In genomic region chrX:28880136-28880535, GRCh38 we compare ENCODE assay signal across 18 cellular contexts.
DNase-seq lines count a peak whose midpoint lies in the region; ATAC-seq and TF ChIP-seq lines count a peak whose summit lies in the region.
"Had no signal": no experiment of that assay in that cellular context is flagged by ENCODE, and none has a peak within 500 bp of the region (broad histone marks: within the 10 kb centered on the region; RNA-seq: fewer than 3 reads in every experiment).

No MANE protein-coding gene starts in this region.

- no peaks in the 10 kb centered on the region for H3F3A ChIP-seq in GM23338 (replicated peaks; ENCODE audit: low read depth)

- no peak overlapping the region for H2AFZ ChIP-seq in GM23338

- H3K27me3 ChIP-seq in GM23338 (ENCODE audit: insufficient read depth), result no peaks in the 10 kb centered on the region
- H3K27me3 ChIP-seq: Peyer's patch had no signal

- H3K4me1 Mint-ChIP-seq in GM23338, result no peaks in the 10 kb centered on the region
- peaks cover 15% of the 10 kb centered on the region for H3K4me1 Mint-ChIP-seq in mesothelial cell of epicardium

- no peak overlapping the region for H3K4me3 ChIP-seq in GM23338
- H3K4me3 ChIP-seq in fibroblast of pulmonary artery (replicated peaks; ENCODE audit: low read depth, low read length), result no peak overlapping the region
- H3K4me3 ChIP-seq: Peyer's patch had no signal

- H3K9me2 ChIP-seq in GM23338 (ENCODE audit: insufficient read depth), result no peaks in the 10 kb centered on the region

- TF ChIP-seq POLR2A in erythroblast (IDR thresholded peaks at IDR 0.05; ENCODE audit: low read length), result no peak

- H3K9me3 Mint-ChIP-seq in GM23338 (no peaks in the 10 kb centered on the region), mesothelial cell of epicardium (peaks cover 10% of the 10 kb centered on the region)

- no peaks in the 10 kb centered on the region for H3K36me3 ChIP-seq in GM23338 (ENCODE audit: insufficient read depth)
- H3K36me3 ChIP-seq: Peyer's patch had no signal

- no peaks in the 10 kb centered on the region for H3K4me1 ChIP-seq in GM23338 (ENCODE audit: insufficient read depth)
- H3K4me1 ChIP-seq: Peyer's patch had no signal

- TF ChIP-seq CTCF in GM23338 (conservative IDR thresholded peaks at IDR 0.05; ENCODE audit: low read depth in 2 of 2), result no peak
- no peak for TF ChIP-seq CTCF in fibroblast of pulmonary artery (IDR thresholded peaks at IDR 0.05; ENCODE audit: low read length, missing control alignments)
- TF ChIP-seq CTCF in mesothelial cell of epicardium (IDR thresholded peaks at IDR 0.05; ENCODE audit: unreplicated experiment), result no peak

- H3K27ac ChIP-seq in GM23338 (ENCODE audit: low read depth), result no peak overlapping the region
- H3K27ac ChIP-seq: C4-2B, Peyer's patch had no signal

- no peak overlapping the region for H3K4me2 ChIP-seq in GM23338

- H3K36me3 Mint-ChIP-seq in GM23338 (ENCODE audit: low read depth) (peaks cover 4% of the 10 kb centered on the region; the same call in 1 of the 3 replicates), mesothelial cell of epicardium (peaks cover 9% of the 10 kb centered on the region)

- no peaks in the 10 kb centered on the region for H3K79me2 ChIP-seq in GM23338 (replicated peaks; ENCODE audit: insufficient read depth)

- H3K4me3 Mint-ChIP-seq in GM23338 (no peak overlapping the region), mesothelial cell of epicardium (no peak overlapping the region)

- no peak for ATAC-seq in GM23338

- H3K27me3 Mint-ChIP-seq in GM23338 (ENCODE audit: insufficient read depth, low read depth, poor library complexity), result peaks cover 1% of the 10 kb centered on the region
- no peaks in the 10 kb centered on the region for H3K27me3 Mint-ChIP-seq in mesothelial cell of epicardium (ENCODE audit: low read depth)

- no peak overlapping the region for H3K27ac Mint-ChIP-seq in GM23338
- H3K27ac Mint-ChIP-seq in mesothelial cell of epicardium, result peak overlapping the region; percentile 13

- peak; percentile 2 for DNase-seq in GM23338 (ENCODE audit: low spot score)
- peak; percentile 5 for DNase-seq in astrocyte of the hippocampus (ENCODE audit: low read depth, low spot score)
- DNase-seq in fibroblast of pulmonary artery (ENCODE audit: low read depth), result peak; percentile 76
- DNase-seq in mesothelial cell of epicardium (ENCODE audit: low spot score in 2 of 2, unreplicated experiment in 2 of 2), result no peak
- DNase-seq in erythroblast (lab: John Stamatoyannopoulos, UW), result no peak
- no peak for DNase-seq in HK-2 (ENCODE audit: unreplicated experiment)
- no peak for DNase-seq in DMS114 treated with DMSO at 0.1 percent for 48 hours (lab: John Stamatoyannopoulos, UW; ENCODE audit: unreplicated experiment)
- no peak for DNase-seq in activated T-cell treated with anti-CD3 and anti-CD28 coated beads, Interleukin-2, amount 50 U/mL, for 1 hour
- DNase-seq: COR-L47, DMS53, H7, Kasumi-1, NCI-H1105 treated with DMSO at 0.1 percent for 48 hours, NCI-H187 treated with DMSO at 0.1 percent for 48 hours, NCI-H2171, NCI-H774, Peyer's patch had no signal

- H4K20me1 ChIP-seq in GM23338 (replicated peaks; ENCODE audit: insufficient read depth), result no peaks in the 10 kb centered on the region

TF ChIP-seq in GM23338, 12 proteins besides CTCF, POLR2A, EP300 and RAD21 (continues in another document):
- TF ChIP-seq EZH2 (IDR thresholded peaks at IDR 0.05; ENCODE audit: low read depth, unreplicated experiment) (no peak), REST (IDR thresholded peaks at IDR 0.05; ENCODE audit: unreplicated experiment) (no peak), CREB1 (CRISPR knock-in tag; IDR thresholded peaks at IDR 0.05; ENCODE audit: low read depth) (no peak), POLR2AphosphoS5 (IDR thresholded peaks at IDR 0.05; ENCODE audit: low read depth) (no peak), ZNF331 (CRISPR knock-in tag; IDR thresholded peaks at IDR 0.05; ENCODE audit: low read depth) (no peak), ZNF462 (CRISPR knock-in tag; IDR thresholded peaks at IDR 0.05) (no peak)

Comparison
In these comparisons a context has a peak if more than half of its experiments do, and no peak if none do; other contexts are left out.
1. DNase-seq: peak in GM23338 (single experiment), astrocyte of the hippocampus (single experiment) and fibroblast of pulmonary artery (single experiment); none in mesothelial cell of epicardium (0 of 2), erythroblast (0 of 2), HK-2 (single experiment), DMS114 treated with DMSO at 0.1 percent for 48 hours (single experiment) and activated T-cell treated with anti-CD3 and anti-CD28 coated beads, Interleukin-2, amount 50 U/mL, for 1 hour (single experiment).